ENCODE assay signal across 8 cellular contexts in the genomic region with DNA sequence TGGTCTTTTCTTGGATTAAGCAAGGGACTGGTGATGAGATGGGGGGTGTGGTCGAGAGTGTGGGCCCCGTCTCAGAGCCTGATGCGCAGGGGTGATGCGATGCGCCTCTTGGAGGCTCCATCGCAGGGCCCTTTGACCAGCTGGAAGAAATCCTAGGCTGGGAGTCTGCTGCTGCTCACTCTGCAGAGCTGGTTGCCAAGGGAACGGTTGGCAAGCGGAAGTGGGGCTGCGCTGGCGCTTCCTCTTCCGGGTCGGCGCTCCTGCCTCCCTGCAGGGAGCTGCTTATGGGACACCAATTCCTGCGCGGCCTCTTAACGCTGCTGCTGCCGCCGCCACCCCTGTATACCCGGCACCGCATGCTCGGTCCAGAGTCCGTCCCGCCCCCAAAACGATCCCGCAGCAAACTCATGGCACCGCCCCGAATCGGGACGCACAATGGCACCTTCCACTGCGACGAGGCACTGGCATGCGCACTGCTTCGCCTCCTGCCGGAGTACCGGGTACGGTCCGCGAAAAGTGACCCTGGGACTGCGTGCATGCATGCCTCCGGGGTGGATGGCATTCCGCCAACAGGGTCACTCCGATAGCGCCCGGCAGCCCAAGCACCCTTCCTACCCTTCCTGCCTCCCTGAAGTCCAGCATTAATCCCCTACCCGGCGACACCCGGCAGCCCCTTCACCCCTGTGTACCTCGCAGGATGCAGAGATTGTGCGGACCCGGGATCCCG. TPM values are rescaled to one million over a fixed set of nuclear protein-coding genes. Genes with fewer than 3 reads are reported as not detected.
DNase-seq lines count a peak whose midpoint lies in the region; ATAC-seq, FAIRE-seq and TF ChIP-seq lines count a peak whose summit lies in the region.

Gene MYG1 (plus strand): TSS at position 242 of the 727 bp plus-strand sequence. CDS start 43 bp downstream, at position 285.

- H3K79me2 ChIP-seq in ACC112 (ENCODE audit: control insufficient read depth, insufficient read depth, low read length, unreplicated experiment): peaks cover 58% of the 10 kb centered on the region

- ATAC-seq in GM18858 (IDR thresholded peaks at IDR 0.05; ENCODE audit: unreplicated experiment) (peak; percentile 54), HG03103 (IDR thresholded peaks at IDR 0.05; ENCODE audit: low read depth, unreplicated experiment) (peak; percentile 75)

- peak within 1 kb of the TSS; percentile 78 to 95 (median 94) for H3K27ac Mint-ChIP-seq in immature natural killer cell

- peak within 1 kb of the TSS; percentile 91 for H3K4me3 ChIP-seq in ACC112 (ENCODE audit: low read depth, low read length)
- H3K4me3 ChIP-seq in WI38 (ENCODE audit: low read depth, low read length): peak within 1 kb of the TSS; percentile 82
- H3K4me3 ChIP-seq in bronchial epithelial cell (ENCODE audit: low read depth, low read length): peak within 1 kb of the TSS; percentile 83

- H3K27me3 ChIP-seq in ACC112 (ENCODE audit: insufficient read depth, low read length) (no peaks in the 10 kb centered on the region), bronchial epithelial cell (ENCODE audit: control insufficient read depth, insufficient read depth, low read length) (no peaks in the 10 kb centered on the region)

- peaks cover 65 to 82% of the 10 kb centered on the region in 2 donors for H3K4me1 Mint-ChIP-seq in immature natural killer cell

- no peaks in the 10 kb centered on the region for H3K9me3 Mint-ChIP-seq in immature natural killer cell

- peak within 1 kb of the TSS; percentile 100 for H3K27ac ChIP-seq in ACC112 (ENCODE audit: low read depth, low read length)

- no peak within 1 kb of the TSS for H2AFZ ChIP-seq in ACC112 (ENCODE audit: low read length, unreplicated experiment)

- DNase-seq in NCI-H2196 treated with DMSO at 0.1 percent for 48 hours (lab: John Stamatoyannopoulos, UW; ENCODE audit: unreplicated experiment) (peak; percentile 90), bronchial epithelial cell (ENCODE audit: low read depth) (peak; percentile 65), immature natural killer cell (peak; percentile 81 to 85 (median 83)), smooth muscle cell of the brain vasculature (ENCODE audit: low read depth, low spot score) (peak; percentile 62)

- TF ChIP-seq CTCF in WI38 (IDR thresholded peaks at IDR 0.05; ENCODE audit: low read depth, low read length): no peak
- TF ChIP-seq CTCF in bronchial epithelial cell (IDR thresholded peaks at IDR 0.05; ENCODE audit: insufficient read depth, low read length, severe bottlenecking): peak; percentile 48

- peak within 1 kb of the TSS; percentile 98 to 99 (median 99) for H3K4me3 Mint-ChIP-seq in immature natural killer cell

- H3K36me3 ChIP-seq in ACC112 (ENCODE audit: insufficient read depth, low read length) (peaks cover 6% of the 10 kb centered on the region), bronchial epithelial cell (ENCODE audit: control insufficient read depth, insufficient read depth, low read length) (peaks cover 11% of the 10 kb centered on the region)

- peaks cover 59% of the 10 kb centered on the region for H3K4me1 ChIP-seq in ACC112 (ENCODE audit: control insufficient read depth, insufficient read depth, low read length, unreplicated experiment)

- no peak for FAIRE-seq in bronchial epithelial cell (lab: Jason Lieb, UNC)

- peaks cover 8 to 10% (median 10%) of the 10 kb centered on the region in 3 donors for H3K27me3 Mint-ChIP-seq in immature natural killer cell (ENCODE audit: low read depth in 3 of 3)

- peaks cover 7 to 25% (median 8%) of the 10 kb centered on the region in 3 donors for H3K36me3 Mint-ChIP-seq in immature natural killer cell

RNA-seq across cellular contexts. Expression of gene MYG1, which starts in this region (rescaled TPM):
- 24.3 and 29.7 TPM in 2 replicates for total RNA-seq in bronchial epithelial cell
- 10 to 100 TPM; 51.3 to 78.7 (median 64.0) TPM for polyA plus RNA-seq in immature natural killer cell

Comparison
In these comparisons a context has a peak if more than half of its experiments do, and no peak if none do; other contexts are left out.
1. Peak in every context shown above with its lines: DNase-seq, ATAC-seq, H3K4me3 ChIP-seq and H3K27ac ChIP-seq.